15 cellular contexts compared by ENCODE assay signal in genomic region chr11:80441821-80442220, GRCh38.
"Had no signal": no experiment of that assay in that cellular context is flagged by ENCODE, and none has a peak within 500 bp of the region (broad histone marks: within the 10 kb centered on the region; RNA-seq: fewer than 3 reads in every experiment).

No MANE protein-coding gene starts in this region.

- H3K4me1 Mint-ChIP-seq: nephron progenitor cell had no signal

- ATAC-seq: activated CD4-positive, CD25-positive, alpha-beta regulatory T cell treated with anti-CD3 and anti-CD28 coated beads, Interleukin-2, amount 50 U/mL, for 24 hours had no signal

- DNase-seq: activated CD4-positive, alpha-beta T cell treated with anti-CD3 and anti-CD28 coated beads, Interleukin-2, amount 50 U/mL, for 4 hours; activated T-cell treated with anti-CD3 and anti-CD28 coated beads, Interleukin-2, amount 50 U/mL, for 1 hour; effector CD4-positive, alpha-beta T cell; head of caudate nucleus; left ventricle myocardium inferior; nephron progenitor cell; ovary; sigmoid colon; stimulated activated naive CD4-positive, alpha-beta T cell; substantia nigra had no signal

- H3K27me3 ChIP-seq: ovary, sigmoid colon had no signal

- H3K27me3 Mint-ChIP-seq: activated naive CD8-positive, alpha-beta T cell had no signal

- H3K4me1 ChIP-seq: left ventricle myocardium inferior, sigmoid colon had no signal

- H3K36me3 ChIP-seq: left ventricle myocardium inferior, ovary, sigmoid colon had no signal

- H3K36me3 Mint-ChIP-seq: activated naive CD8-positive, alpha-beta T cell; type B pancreatic cell had no signal

- H3K4me3 Mint-ChIP-seq: activated naive CD8-positive, alpha-beta T cell; nephron progenitor cell; type B pancreatic cell had no signal

- H3K9me3 ChIP-seq: left ventricle myocardium inferior, ovary, sigmoid colon had no signal

- H3K27ac Mint-ChIP-seq: activated naive CD8-positive, alpha-beta T cell; nephron progenitor cell; type B pancreatic cell had no signal

- H3K4me3 ChIP-seq: coronary artery, left ventricle myocardium inferior, ovary, sigmoid colon had no signal

- FAIRE-seq: islet of Langerhans had no signal

- H3K9me3 Mint-ChIP-seq: nephron progenitor cell had no signal

- H3K27ac ChIP-seq: coronary artery, left ventricle myocardium inferior, ovary, sigmoid colon had no signal
